ENCODE assay signal across 16 cellular contexts in genomic region chr4:158625544-158625943, GRCh38.
"Had no signal": no experiment of that assay in that cellular context is flagged by ENCODE, and none has a peak within 500 bp of the region (broad histone marks: within the 10 kb centered on the region; RNA-seq: fewer than 3 reads in every experiment).

No MANE protein-coding gene starts in this region.

- ATAC-seq: activated CD4-positive, CD25-positive, alpha-beta regulatory T cell treated with anti-CD3 and anti-CD28 coated beads, Interleukin-2, amount 50 U/mL, for 24 hours; naive thymus-derived CD8-positive, alpha-beta T cell had no signal

- H3K4me1 ChIP-seq: pancreas, uterus had no signal

- H3K27ac ChIP-seq: esophagus muscularis mucosa, neutrophil, pancreas, transverse colon, uterus had no signal

- DNase-seq: activated CD4-positive, alpha-beta T cell treated with anti-CD3 and anti-CD28 coated beads, Interleukin-2, amount 50 U/mL, for 1 hour; activated CD8-positive, alpha-beta memory T cell treated with anti-CD3 and anti-CD28 coated beads, Interleukin-2, amount 50 U/mL, for 4 hours; activated effector memory CD4-positive, alpha-beta T cell treated with Interleukin-2 at 50 U/mL for 16 hours; activated naive CD4-positive, alpha-beta T cell treated with anti-CD3 and anti-CD28 coated beads, Interleukin-2, amount 10 ng/mL, durations not matched to agents 7 days and 5 days; activated T-cell treated with anti-CD3 and anti-CD28 coated beads, Interleukin-2, amount 50 U/mL, for 48 hours; effector memory CD4-positive, alpha-beta T cell; stimulated activated CD4-positive, alpha-beta T cell treated with anti-CD3 and anti-CD28 coated beads, Interleukin-2, amount 100 ng/mL, for 24 hours; stimulated activated naive CD4-positive, alpha-beta T cell treated with Interleukin-2 at 50 U/mL for 16 hours; transverse colon had no signal

- H3K27me3 ChIP-seq: esophagus muscularis mucosa, neutrophil, pancreas, transverse colon, uterus had no signal

- H3K9me3 ChIP-seq: esophagus muscularis mucosa, mucosa of descending colon, neutrophil, pancreas, transverse colon, uterus had no signal

- H3K4me3 ChIP-seq: esophagus muscularis mucosa, mucosa of descending colon, pancreas, transverse colon, uterus had no signal

- H3K36me3 ChIP-seq: esophagus muscularis mucosa, neutrophil, pancreas, transverse colon, uterus had no signal
